ENCODE assay signal across 8 cellular contexts in genomic region chr19:45016388-45017314, GRCh38. TPM values are rescaled to one million over a fixed set of nuclear protein-coding genes. Genes with fewer than 3 reads are reported as not detected.
DNase-seq lines count a peak whose midpoint lies in the region; ATAC-seq and TF ChIP-seq lines count a peak whose summit lies in the region.

No MANE protein-coding gene starts in this region.

- H3K36me3 Mint-ChIP-seq in activated T-cell treated with anti-CD3 and anti-CD28 coated beads, Interleukin-2, amount 50 U/mL, for 24 hours (ENCODE audit: low read depth) = peaks cover 69% of the 10 kb centered on the region

- TF ChIP-seq POLR2A in thyroid gland (IDR thresholded peaks at IDR 0.05) = no peak

- H2AFZ ChIP-seq in PC-9 = no peak overlapping the region
- no peak overlapping the region for H2AFZ ChIP-seq in fibroblast of lung (ENCODE audit: low read length)

- H3K9me3 ChIP-seq in PC-9 (ENCODE audit: insufficient read depth, low read depth) (no peaks in the 10 kb centered on the region), fibroblast of lung (ENCODE audit: control insufficient read depth, insufficient read depth, low read depth, low read length) (no peaks in the 10 kb centered on the region), thyroid gland (no peaks in the 10 kb centered on the region)

- H3K4me2 ChIP-seq in PC-9 = no peak overlapping the region
- H3K4me2 ChIP-seq in fibroblast of lung (ENCODE audit: extremely low read depth, insufficient read depth, low read length) = no peak overlapping the region

- 68 to 72% methylated on average over 12 to 13 of the region's 13 CpGs for WGBS in thyroid gland, 2 donors

- H3K27me3 Mint-ChIP-seq in activated T-cell treated with anti-CD3 and anti-CD28 coated beads, Interleukin-2, amount 50 U/mL, for 24 hours = no peaks in the 10 kb centered on the region

- H3K27ac ChIP-seq in PC-9 (no peak overlapping the region), fibroblast of lung (ENCODE audit: insufficient read depth, low read length) (no peak overlapping the region), thyroid gland (no peak overlapping the region)

- CTCF ChIA-PET in PC-9 (lab: Charles Lee) = interaction anchor here (0.6 kb wide), 1 partner anchor 395 kb away, joined by 3 read pairs; no protein-coding TSS in a partner anchor

- no TSS peak for BruUV-seq in PC-9 (replicated peaks; lab: Mats Ljungman, UMichigan)

- H3K27me3 ChIP-seq in PC-9 (ENCODE audit: insufficient read depth, low read depth) (no peaks in the 10 kb centered on the region), fibroblast of lung (ENCODE audit: control insufficient read depth, insufficient read depth, low read length) (no peaks in the 10 kb centered on the region), thyroid gland (no peaks in the 10 kb centered on the region)

- peaks cover 18% of the 10 kb centered on the region for H3K4me1 Mint-ChIP-seq in activated T-cell treated with anti-CD3 and anti-CD28 coated beads, Interleukin-2, amount 50 U/mL, for 24 hours (ENCODE audit: low read depth)

- TF ChIP-seq CTCF in PC-9 (conservative IDR thresholded peaks at IDR 0.05) = peak; percentile 80
- TF ChIP-seq CTCF in fibroblast of lung (conservative IDR thresholded peaks at IDR 0.05 in 1 of 2, IDR thresholded peaks at IDR 0.05 in 1 of 2; ENCODE audit: low read depth in 1 of 2, low read length in 2 of 2) = peak; percentile 66 to 73
- TF ChIP-seq CTCF in thyroid gland (IDR thresholded peaks at IDR 0.05) = peak; percentile 26 to 54 (median 46)

- H3K36me3 ChIP-seq in PC-9 (ENCODE audit: low read depth) = no peaks in the 10 kb centered on the region
- no peaks in the 10 kb centered on the region for H3K36me3 ChIP-seq in fibroblast of lung (ENCODE audit: control insufficient read depth, insufficient read depth, low read length)
- peaks cover 4 to 5% of the 10 kb centered on the region in 2 donors for H3K36me3 ChIP-seq in thyroid gland

- H3K4me1 ChIP-seq in PC-9 (replicated peaks; ENCODE audit: insufficient read depth) = no peaks in the 10 kb centered on the region
- no peaks in the 10 kb centered on the region for H3K4me1 ChIP-seq in fibroblast of lung (ENCODE audit: control insufficient read depth, extremely low read depth, insufficient read depth, low read length)
- no peaks in the 10 kb centered on the region for H3K4me1 ChIP-seq in thyroid gland

- no peaks in the 10 kb centered on the region; the same call in 1 of the 2 replicates for H3F3A ChIP-seq in PC-9 (ENCODE audit: insufficient read depth, low read depth)

- peak; percentile 72 for ATAC-seq in GM19467 (IDR thresholded peaks at IDR 0.05; ENCODE audit: unreplicated experiment)

- POLR2A ChIA-PET in PC-9 (lab: Charles Lee; ENCODE audit: unreplicated experiment) = no interaction called here

- H3K9me2 ChIP-seq in PC-9 (ENCODE audit: insufficient read depth) = no peaks in the 10 kb centered on the region

- intact Hi-C loops in PC-9 (cut with micrococcal nuclease; ENCODE audit: unreplicated experiment) (loop anchor here (1.0 to 5.0 kb wide), 3 partner anchors 171 to 322 kb away; no protein-coding TSS in a partner anchor), thyroid gland (cut with DNase I) (no loop called here)

- DNase-seq in DMS153 treated with DMSO at 0.1 percent for 48 hours (lab: John Stamatoyannopoulos, UW; ENCODE audit: unreplicated experiment) (peak; percentile 16), HS-27A (ENCODE audit: low read depth) (peak; percentile 26), PC-9 (peak; percentile 67 to 75), fibroblast of lung (ENCODE audit: low read depth in 2 of 2) (peak; percentile 63 to 76), nucleus accumbens (lab: John Stamatoyannopoulos, UW) (peak in 50 of 56 donors; percentile 10 to 84 (median 54)), thyroid gland (peak; percentile 51 to 54)
- peak; percentile 68 for DNase-seq in activated T-cell treated with anti-CD3 and anti-CD28 coated beads, Interleukin-2, amount 50 U/mL, for 24 hours

- H3K79me2 ChIP-seq in PC-9 (ENCODE audit: low read depth) = no peaks in the 10 kb centered on the region
- H3K79me2 ChIP-seq in fibroblast of lung (ENCODE audit: control insufficient read depth, insufficient read depth, low read length) = no peaks in the 10 kb centered on the region

- no peak overlapping the region for H3K4me3 ChIP-seq in PC-9
- H3K4me3 ChIP-seq in fibroblast of lung (replicated peaks in 1 of 4; ENCODE audit: control extremely low read depth in 1 of 4, insufficient read depth in 1 of 4, low read depth in 3 of 4, low read length in 4 of 4) = no peak overlapping the region
- H3K4me3 ChIP-seq in thyroid gland (replicated peaks in 1 of 3) = no peak overlapping the region

- H3K27ac Mint-ChIP-seq in activated T-cell treated with anti-CD3 and anti-CD28 coated beads, Interleukin-2, amount 50 U/mL, for 24 hours = peak overlapping the region; percentile 90

- H3K9me3 Mint-ChIP-seq in activated T-cell treated with anti-CD3 and anti-CD28 coated beads, Interleukin-2, amount 50 U/mL, for 24 hours = no peaks in the 10 kb centered on the region

- H4K20me1 ChIP-seq in PC-9 (ENCODE audit: insufficient read depth) (no peaks in the 10 kb centered on the region), fibroblast of lung (ENCODE audit: control insufficient read depth, extremely low read depth, insufficient read depth, low read length) (no peaks in the 10 kb centered on the region)

- peak overlapping the region; percentile 42 for H3K4me3 Mint-ChIP-seq in activated T-cell treated with anti-CD3 and anti-CD28 coated beads, Interleukin-2, amount 50 U/mL, for 24 hours

- no peak overlapping the region for H3K9ac ChIP-seq in fibroblast of lung (ENCODE audit: insufficient read depth, low read length)

RNA-seq across cellular contexts. Expression of gene RELB, which starts 15.4 kb away (rescaled TPM):
- total RNA-seq in PC-9 (2021) (5.8 and 10.6 TPM in 2 replicates), fibroblast of lung (9.2 and 11.7 TPM in 2 replicates), thyroid gland (10 to 100 TPM in 2 of 4 donors, 1 to 10 TPM in 2; 6.7 to 11.3 (median 9.1) TPM)
- 2.0 and 2.3 TPM in 2 replicates for polyA plus RNA-seq in fibroblast of lung
- polyA plus RNA-seq in fibroblast of lung (2012) = 3.9 and 4.7 TPM in 2 replicates
- 4.2 and 5.9 TPM in 2 replicates for polyA minus RNA-seq in fibroblast of lung (ENCODE audit: low replicate concordance)

RNA-seq across cellular contexts. Expression of gene CLASRP, which starts 22.2 kb away (rescaled TPM):
- total RNA-seq in PC-9 (2021) (74.1 and 76.8 TPM in 2 replicates), fibroblast of lung (12.1 and 15.7 TPM in 2 replicates), thyroid gland (10 to 100 TPM; 48.2 to 96.8 (median 95.0) TPM)
- 12.1 and 17.9 TPM in 2 replicates for polyA plus RNA-seq in fibroblast of lung
- polyA plus RNA-seq in fibroblast of lung (2012) = 32.3 and 34.1 TPM in 2 replicates
- polyA minus RNA-seq in fibroblast of lung (ENCODE audit: low replicate concordance) = 25.2 and 25.9 TPM in 2 replicates

RNA-seq across cellular contexts. Expression of gene ZNF296, which starts 59.6 kb away (rescaled TPM):
- 3.1 and 3.7 TPM in 2 replicates for total RNA-seq in PC-9 (2021)
- total RNA-seq in fibroblast of lung = not detected in 2 replicates
- polyA plus RNA-seq in fibroblast of lung = 0.03 and 0.08 TPM in 2 replicates
- polyA plus RNA-seq in fibroblast of lung (2012) = 0.23 and 0.58 TPM in 2 replicates
- polyA minus RNA-seq in fibroblast of lung (ENCODE audit: low replicate concordance) = 0.19 and 0.24 TPM in 2 replicates
- 1 to 10 TPM in 1 of 4 donors, under 1 TPM in 2, not detected in 1; 0.34 to 2.1 (median 0.78) TPM for total RNA-seq in thyroid gland

Comparison
In these comparisons a context has a peak if more than half of its experiments do, and no peak if none do; other contexts are left out.
1. DNase-seq: peak in every context shown above with its lines; median percentile 71 in PC-9; 70 in fibroblast of lung; 68 in activated T-cell treated with anti-CD3 and anti-CD28 coated beads, Interleukin-2, amount 50 U/mL, for 24 hours; 54 in nucleus accumbens; 52 in thyroid gland; 26 in HS-27A; 16 in DMS153 treated with DMSO at 0.1 percent for 48 hours.